In genomic region chr16:85536411-85537330, GRCh38 we compare ENCODE assay signal across 1 cellular context.
A peak's percentile ranks its signal among the peaks of the same experiment; 100 is the strongest.
TF ChIP-seq lines count a peak whose summit lies in the region.

No MANE protein-coding gene starts in this region.

TF ChIP-seq in K562, 482 proteins besides CTCF, POLR2A, EP300 and RAD21 (continued from another document and continues in another):
- 0 out of 2 replicates have a peak, but pooled peaks have one; percentile 38 for TF ChIP-seq THAP12 (CRISPR knock-in tag; IDR thresholded peaks at IDR 0.05)
- TF ChIP-seq ZNF165 (CRISPR knock-in tag; IDR thresholded peaks at IDR 0.05; ENCODE audit: borderline replicate concordance) = peak; percentile 71; the same call in 1 of the 2 replicates
- TF ChIP-seq CBX2 (IDR thresholded peaks at IDR 0.05; ENCODE audit: insufficient read depth, low read length, poor library complexity, severe bottlenecking) = no peak
- TF ChIP-seq MYBL2 (IDR thresholded peaks at IDR 0.05; ENCODE audit: low read depth) = no peak
- TF ChIP-seq MYBL2 (CRISPR knock-in tag; IDR thresholded peaks at IDR 0.05; ENCODE audit: borderline replicate concordance) = no peak
- no peak for TF ChIP-seq ZNF23 (CRISPR knock-in tag; IDR thresholded peaks at IDR 0.05)
- no peak for TF ChIP-seq PTBP1 (IDR thresholded peaks at IDR 0.05; ENCODE audit: low read depth, low read length)
- TF ChIP-seq ZBTB17 (CRISPR knock-in tag; IDR thresholded peaks at IDR 0.05) = no peak
- TF ChIP-seq, protein P1, sequence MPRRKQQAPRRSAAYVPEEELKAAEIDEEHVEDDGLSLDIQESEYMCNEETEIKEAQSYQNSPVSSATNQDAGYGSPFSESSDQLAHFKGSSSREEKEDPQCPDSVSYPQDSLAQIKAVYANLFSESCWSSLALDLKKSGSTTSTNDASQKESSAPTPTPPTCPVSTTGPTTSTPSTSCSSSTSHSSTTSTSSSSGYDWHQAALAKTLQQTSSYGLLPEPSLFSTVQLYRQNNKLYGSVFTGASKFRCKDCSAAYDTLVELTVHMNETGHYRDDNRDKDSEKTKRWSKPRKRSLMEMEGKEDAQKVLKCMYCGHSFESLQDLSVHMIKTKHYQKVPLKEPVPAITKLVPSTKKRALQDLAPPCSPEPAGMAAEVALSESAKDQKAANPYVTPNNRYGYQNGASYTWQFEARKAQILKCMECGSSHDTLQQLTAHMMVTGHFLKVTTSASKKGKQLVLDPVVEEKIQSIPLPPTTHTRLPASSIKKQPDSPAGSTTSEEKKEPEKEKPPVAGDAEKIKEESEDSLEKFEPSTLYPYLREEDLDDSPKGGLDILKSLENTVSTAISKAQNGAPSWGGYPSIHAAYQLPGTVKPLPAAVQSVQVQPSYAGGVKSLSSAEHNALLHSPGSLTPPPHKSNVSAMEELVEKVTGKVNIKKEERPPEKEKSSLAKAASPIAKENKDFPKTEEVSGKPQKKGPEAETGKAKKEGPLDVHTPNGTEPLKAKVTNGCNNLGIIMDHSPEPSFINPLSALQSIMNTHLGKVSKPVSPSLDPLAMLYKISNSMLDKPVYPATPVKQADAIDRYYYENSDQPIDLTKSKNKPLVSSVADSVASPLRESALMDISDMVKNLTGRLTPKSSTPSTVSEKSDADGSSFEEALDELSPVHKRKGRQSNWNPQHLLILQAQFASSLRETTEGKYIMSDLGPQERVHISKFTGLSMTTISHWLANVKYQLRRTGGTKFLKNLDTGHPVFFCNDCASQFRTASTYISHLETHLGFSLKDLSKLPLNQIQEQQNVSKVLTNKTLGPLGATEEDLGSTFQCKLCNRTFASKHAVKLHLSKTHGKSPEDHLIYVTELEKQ (CRISPR knock-in tag; IDR thresholded peaks at IDR 0.05) = no peak
- no peak for TF ChIP-seq ZNF785 (CRISPR knock-in tag; IDR thresholded peaks at IDR 0.05)
- TF ChIP-seq KLF1 (tag; IDR thresholded peaks at IDR 0.05) = 0 out of 2 replicates have a peak, but pooled peaks have one; percentile 50
- no peak for TF ChIP-seq CBX3 (IDR thresholded peaks at IDR 0.05; ENCODE audit: borderline replicate concordance in 1 of 2, low read length in 2 of 2)
- TF ChIP-seq HNRNPUL1 (IDR thresholded peaks at IDR 0.05; ENCODE audit: low read length) = no peak
- TF ChIP-seq ZNF121 (CRISPR knock-in tag; conservative IDR thresholded peaks at IDR 0.05) = no peak
- no peak for TF ChIP-seq RBM17 (IDR thresholded peaks at IDR 0.05; ENCODE audit: borderline replicate concordance, low read depth, low read length)
- TF ChIP-seq BCOR (IDR thresholded peaks at IDR 0.05) = no peak
- TF ChIP-seq FOS (IDR thresholded peaks at IDR 0.05; ENCODE audit: extremely low read depth, insufficient read length) = no peak
- TF ChIP-seq CBFA2T3 (IDR thresholded peaks at IDR 0.05) = no peak
- TF ChIP-seq CHCHD3 (CRISPR knock-in tag; IDR thresholded peaks at IDR 0.05) = no peak
- TF ChIP-seq ELK1 (CRISPR knock-in tag; IDR thresholded peaks at IDR 0.05) = no peak
- TF ChIP-seq CREB1 (IDR thresholded peaks at IDR 0.05) = no peak
- TF ChIP-seq CREB1 (CRISPR knock-in tag; IDR thresholded peaks at IDR 0.05) = 0 out of 2 replicates have a peak, but pooled peaks have one; percentile 9
- TF ChIP-seq NFE2 (IDR thresholded peaks at IDR 0.05; ENCODE audit: low read depth) = no peak
- TF ChIP-seq RAD51 (IDR thresholded peaks at IDR 0.05; ENCODE audit: borderline replicate concordance, low read depth) = no peak
- TF ChIP-seq TCF7 (IDR thresholded peaks at IDR 0.05; ENCODE audit: borderline replicate concordance) = no peak
- TF ChIP-seq MLLT1 (IDR thresholded peaks at IDR 0.05) = no peak
- TF ChIP-seq ZNF239 (CRISPR knock-in tag; IDR thresholded peaks at IDR 0.05) = no peak
- TF ChIP-seq TRIM28 (IDR thresholded peaks at IDR 0.05) = no peak
- TF ChIP-seq SRSF9 (IDR thresholded peaks at IDR 0.05; ENCODE audit: borderline replicate concordance, low read depth, low read length) = no peak
- TF ChIP-seq C11orf30 (IDR thresholded peaks at IDR 0.05; ENCODE audit: low read depth) = no peak
- TF ChIP-seq TAF7 (tag; IDR thresholded peaks at IDR 0.05) = no peak
- no peak for TF ChIP-seq TBL1XR1 (IDR thresholded peaks at IDR 0.05; ENCODE audit: low read length in 2 of 2)
- TF ChIP-seq HNRNPLL (IDR thresholded peaks at IDR 0.05; ENCODE audit: low read depth, low read length, poor library complexity, severe bottlenecking) = no peak
- TF ChIP-seq MTF1 (CRISPR knock-in tag; IDR thresholded peaks at IDR 0.05; ENCODE audit: borderline replicate concordance) = no peak
- TF ChIP-seq ZFX (CRISPR knock-in tag; IDR thresholded peaks at IDR 0.05) = no peak
- no peak for TF ChIP-seq FOXJ2 (tag; IDR thresholded peaks at IDR 0.05)
- no peak for TF ChIP-seq ZNF12 (CRISPR knock-in tag; IDR thresholded peaks at IDR 0.05)
- TF ChIP-seq, protein P2, sequence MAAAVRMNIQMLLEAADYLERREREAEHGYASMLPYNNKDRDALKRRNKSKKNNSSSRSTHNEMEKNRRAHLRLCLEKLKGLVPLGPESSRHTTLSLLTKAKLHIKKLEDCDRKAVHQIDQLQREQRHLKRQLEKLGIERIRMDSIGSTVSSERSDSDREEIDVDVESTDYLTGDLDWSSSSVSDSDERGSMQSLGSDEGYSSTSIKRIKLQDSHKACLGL (CRISPR knock-in tag; IDR thresholded peaks at IDR 0.05; ENCODE audit: borderline replicate concordance, poor library complexity, severe bottlenecking) = no peak
- TF ChIP-seq RB1 (IDR thresholded peaks at IDR 0.05; ENCODE audit: low read depth) = no peak; the same call in 1 of the 2 replicates
- TF ChIP-seq ZNF644 (tag; IDR thresholded peaks at IDR 0.05; ENCODE audit: low read depth) = no peak
- no peak for TF ChIP-seq RBM14 (IDR thresholded peaks at IDR 0.05; ENCODE audit: borderline replicate concordance, insufficient read depth, low read depth, low read length)
- TF ChIP-seq ZSCAN32 (CRISPR knock-in tag; IDR thresholded peaks at IDR 0.05) = no peak
- no peak for TF ChIP-seq RFX5 (IDR thresholded peaks at IDR 0.05; ENCODE audit: low read depth, low read length)
- TF ChIP-seq CGGBP1 (CRISPR knock-in tag; IDR thresholded peaks at IDR 0.05) = no peak
- no peak for TF ChIP-seq CCNT2 (IDR thresholded peaks at IDR 0.05; ENCODE audit: borderline replicate concordance, extremely low read depth, insufficient read length, low read depth, low read length)
- TF ChIP-seq DMBX1 (CRISPR knock-in tag; IDR thresholded peaks at IDR 0.05; ENCODE audit: borderline replicate concordance) = peak; percentile 23; the same call in 1 of the 2 replicates
- TF ChIP-seq ZNF146 (CRISPR knock-in tag; IDR thresholded peaks at IDR 0.05; ENCODE audit: unreplicated experiment) = no peak
- peak; percentile 59 for TF ChIP-seq ZNF592 (IDR thresholded peaks at IDR 0.05)
- TF ChIP-seq ZBTB34 (CRISPR knock-in tag; IDR thresholded peaks at IDR 0.05) = no peak
- TF ChIP-seq SMARCE1 (IDR thresholded peaks at IDR 0.05) = no peak
- TF ChIP-seq HDAC6 (IDR thresholded peaks at IDR 0.05; ENCODE audit: low read depth, low read length) = no peak
- TF ChIP-seq, protein P3, sequence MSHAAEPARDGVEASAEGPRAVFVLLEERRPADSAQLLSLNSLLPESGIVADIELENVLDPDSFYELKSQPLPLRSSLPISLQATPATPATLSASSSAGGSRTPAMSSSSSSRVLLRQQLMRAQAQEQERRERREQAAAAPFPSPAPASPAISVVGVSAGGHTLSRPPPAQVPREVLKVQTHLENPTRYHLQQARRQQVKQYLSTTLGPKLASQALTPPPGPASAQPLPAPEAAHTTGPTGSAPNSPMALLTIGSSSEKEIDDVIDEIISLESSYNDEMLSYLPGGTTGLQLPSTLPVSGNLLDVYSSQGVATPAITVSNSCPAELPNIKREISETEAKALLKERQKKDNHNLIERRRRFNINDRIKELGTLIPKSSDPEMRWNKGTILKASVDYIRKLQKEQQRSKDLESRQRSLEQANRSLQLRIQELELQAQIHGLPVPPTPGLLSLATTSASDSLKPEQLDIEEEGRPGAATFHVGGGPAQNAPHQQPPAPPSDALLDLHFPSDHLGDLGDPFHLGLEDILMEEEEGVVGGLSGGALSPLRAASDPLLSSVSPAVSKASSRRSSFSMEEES (CRISPR knock-in tag; IDR thresholded peaks at IDR 0.05) = no peak
- no peak for TF ChIP-seq PCBP1 (IDR thresholded peaks at IDR 0.05; ENCODE audit: low read depth, low read length, poor library complexity, severe bottlenecking)
- TF ChIP-seq PKNOX1 (IDR thresholded peaks at IDR 0.05) = no peak
- no peak for TF ChIP-seq IRF2 (CRISPR knock-in tag; IDR thresholded peaks at IDR 0.05)
